8 cellular contexts compared by ENCODE assay signal in the genomic region with DNA sequence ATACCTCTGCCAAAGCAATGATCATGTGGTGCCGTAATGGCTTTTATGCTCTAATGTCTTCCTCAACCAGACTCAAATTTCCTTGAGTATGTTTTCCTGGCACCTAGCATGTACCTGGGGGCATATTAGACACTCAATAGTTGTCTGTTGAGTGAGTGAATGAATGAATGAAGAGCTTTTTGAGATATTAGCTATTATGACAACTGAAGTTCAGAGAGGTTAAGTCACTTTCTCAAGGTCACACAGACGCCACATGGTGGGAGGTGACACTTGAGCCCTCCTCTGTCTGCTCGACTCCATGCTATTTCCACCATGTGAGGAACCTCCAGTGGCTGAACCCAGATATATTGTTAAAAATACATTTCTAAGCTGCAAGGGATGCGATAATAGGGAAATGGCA.
A peak's percentile ranks its signal among the peaks of the same experiment; 100 is the strongest.
DNase-seq lines count a peak whose midpoint lies in the region; ATAC-seq and TF ChIP-seq lines count a peak whose summit lies in the region.

No MANE protein-coding gene starts in this region.

- no peaks in the 10 kb centered on the region for H4K20me1 ChIP-seq in osteoblast (ENCODE audit: insufficient read depth, low read length)

- no peak overlapping the region for H2AFZ ChIP-seq in osteoblast (ENCODE audit: low read length)

- H3K27me3 ChIP-seq in colonic mucosa = no peaks in the 10 kb centered on the region
- no peaks in the 10 kb centered on the region for H3K27me3 ChIP-seq in osteoblast (ENCODE audit: insufficient read depth, low read length)

- H3K36me3 ChIP-seq in KOPT-K1 (ENCODE audit: insufficient read depth, low read length) (no peaks in the 10 kb centered on the region), colonic mucosa (no peaks in the 10 kb centered on the region), osteoblast (ENCODE audit: insufficient read depth, low read length) (peaks cover 2% of the 10 kb centered on the region)

- H3K4me2 ChIP-seq in osteoblast (ENCODE audit: insufficient read depth, low read length) = peak overlapping the region; percentile 79

- intact Hi-C loops in colonic mucosa (cut with DNase I) = no loop called here

- H3K9ac ChIP-seq in colonic mucosa (ENCODE audit: low read depth in 2 of 2, low read length in 2 of 2) = no peak overlapping the region

- no peaks in the 10 kb centered on the region for H3K79me2 ChIP-seq in osteoblast (ENCODE audit: insufficient read depth, low read length)

- H3K4me1 ChIP-seq in colonic mucosa (no peaks in the 10 kb centered on the region), osteoblast (ENCODE audit: insufficient read depth, low read length) (peaks cover 48% of the 10 kb centered on the region)

- TF ChIP-seq CTCF in AG10803 (conservative IDR thresholded peaks at IDR 0.05; ENCODE audit: low read length) = no peak
- TF ChIP-seq CTCF in colonic mucosa (IDR thresholded peaks at IDR 0.05) = no peak
- no peak for TF ChIP-seq CTCF in osteoblast (IDR thresholded peaks at IDR 0.05; ENCODE audit: extremely low read depth, low read depth, low read length)

- H3K27ac ChIP-seq in KOPT-K1 (ENCODE audit: low read depth, low read length, poor library complexity, severe bottlenecking) = peak overlapping the region; percentile 69
- H3K27ac ChIP-seq in colonic mucosa = peak overlapping the region; percentile 69
- peak overlapping the region; percentile 67 for H3K27ac ChIP-seq in osteoblast (ENCODE audit: low read depth, low read length)

- no peaks in the 10 kb centered on the region for H3K9me3 ChIP-seq in KOPT-K1 (ENCODE audit: insufficient read depth, low read length, poor library complexity, severe bottlenecking)
- H3K9me3 ChIP-seq in colonic mucosa = no peaks in the 10 kb centered on the region
- H3K9me3 ChIP-seq in osteoblast (ENCODE audit: low read depth, low read length) = peaks cover 2% of the 10 kb centered on the region

- peak overlapping the region; percentile 48 for H3K4me3 ChIP-seq in AG10803 (ENCODE audit: low read length)
- no peak overlapping the region for H3K4me3 ChIP-seq in colonic mucosa
- H3K4me3 ChIP-seq in osteoblast (ENCODE audit: insufficient read depth, low read length) = peak overlapping the region; percentile 52

- DNase-seq in AG10803 (ENCODE audit: low read depth) (no peak), colonic mucosa (no peak), osteoblast (ENCODE audit: insufficient read length, low spot score, missing footprints) (no peak), HuH-7.5 (ENCODE audit: low spot score) (no peak), hippocampal formation (lab: John Stamatoyannopoulos, UW) (no peak)
- DNase-seq in stimulated activated CD4-positive, alpha-beta T cell treated with anti-CD3 and anti-CD28 coated beads, Interleukin-4, amount 100 ng/mL, for 24 hours = no peak

- no peak for ATAC-seq in HG03139 (IDR thresholded peaks at IDR 0.05; ENCODE audit: unreplicated experiment)
